In the genomic region with DNA sequence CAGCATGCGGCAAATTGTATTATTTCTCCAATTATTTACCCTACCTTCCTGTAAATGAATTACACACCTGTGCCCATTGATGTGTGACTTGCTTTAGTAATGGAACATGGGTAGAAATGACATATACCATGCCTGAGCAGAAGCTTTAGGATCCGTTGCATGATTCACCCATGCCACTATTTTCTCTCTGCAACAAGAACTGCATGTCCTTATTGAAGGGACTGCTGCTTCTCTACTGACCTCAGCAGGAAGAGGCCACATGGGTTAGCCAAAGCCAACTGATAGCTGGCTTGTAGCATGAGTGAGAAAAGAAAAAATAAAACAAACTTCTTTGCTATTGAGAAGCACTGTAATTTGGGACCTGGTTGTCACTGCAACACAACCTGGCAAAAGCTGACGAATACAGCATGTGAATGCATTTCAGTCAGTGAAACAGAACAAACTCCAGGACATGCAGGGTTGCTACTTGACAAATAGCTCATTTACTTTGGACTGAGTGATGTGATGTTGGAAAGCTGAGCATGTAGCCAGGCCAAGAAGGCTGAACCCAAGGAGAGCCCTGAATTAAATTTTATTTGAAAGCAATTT, we compare ENCODE assay signal across 28 cellular contexts.
"Had no signal": no experiment of that assay in that cellular context is flagged by ENCODE, and none has a peak within 500 bp of the region (broad histone marks: within the 10 kb centered on the region; RNA-seq: fewer than 3 reads in every experiment).

No MANE protein-coding gene starts in this region.

- H3K4me1 ChIP-seq: neural progenitor cell, parathyroid adenoma, psoas muscle, spleen, suprapubic skin, testis, tibial artery, transverse colon, upper lobe of right lung, uterus had no signal

- H3K4me3 ChIP-seq: neural progenitor cell, ovary, psoas muscle, skin epidermis, smooth muscle cell, spleen, suprapubic skin, testis, tibial artery, transverse colon, upper lobe of right lung, uterus had no signal

- H3K79me2 ChIP-seq: parathyroid adenoma had no signal

- ATAC-seq: natural killer cell; psoas muscle; right cardiac atrium; sciatic nerve; stimulated activated memory B cell treated with anti-CD40 and anti-IgM and Interleukin-4, amounts not matched to agents 10 μg/mL and 1 μg/mL and 100 μg/mL, for 72 hours; stimulated activated naive CD8-positive, alpha-beta T cell treated with anti-CD3 and anti-CD28 coated beads, Interleukin-15, amount 100 ng/mL, for 72 hours; stimulated activated naive CD8-positive, alpha-beta T cell treated with anti-CD3 and anti-CD28 coated beads, Interleukin-15, Interleukin-2, amounts not matched to agents 100 U/mL and 50 U/mL, for 24 hours; upper lobe of right lung had no signal

- H3K27me3 ChIP-seq: neural progenitor cell, ovary, suprapubic skin, testis, tibial artery, transverse colon, upper lobe of right lung, uterus had no signal

- H3K9ac ChIP-seq: neural progenitor cell, parathyroid adenoma had no signal

- H3K4me2 ChIP-seq: neural progenitor cell, smooth muscle cell had no signal

- H3K27ac ChIP-seq: neural progenitor cell, ovary, parathyroid adenoma, psoas muscle, skin epidermis, spleen, suprapubic skin, testis, tibial artery, transverse colon, upper lobe of right lung, uterus had no signal

- H3K9me3 ChIP-seq: ovary, psoas muscle, suprapubic skin, testis, tibial artery, upper lobe of right lung, uterus had no signal

- H3K36me3 ChIP-seq: neural progenitor cell, ovary, spleen, suprapubic skin, tibial artery, upper lobe of right lung, uterus had no signal

- DNase-seq: natural killer cell; occipital lobe; ovary; posterior cingulate gyrus; psoas muscle; right cardiac atrium; spleen; stimulated activated CD4-positive, alpha-beta T cell treated with anti-CD3 and anti-CD28 coated beads, Interleukin-12 subunit alpha, Interleukin-12 subunit beta, amount 100 ng/mL, for 4 hours; stimulated activated CD4-positive, alpha-beta T cell treated with anti-CD3 and anti-CD28 coated beads, Interleukin-1b, Interleukin-23, amount 100 ng/mL, for 48 hours; stimulated activated CD4-positive, alpha-beta T cell treated with anti-CD3 and anti-CD28 coated beads, Interleukin-4, amount 100 ng/mL, for 1 hour; stimulated activated CD4-positive, alpha-beta T cell treated with anti-CD3 and anti-CD28 coated beads, Interleukin-4, amount 100 ng/mL, for 4 hours; stimulated activated CD8-positive, alpha-beta memory T cell treated with anti-CD3 and anti-CD28 coated beads, Interleukin-4, amount 100 ng/mL, for 48 hours; stimulated activated naive CD4-positive, alpha-beta T cell; stimulated activated naive CD8-positive, alpha-beta T cell treated with anti-CD3 and anti-CD28 coated beads, Interleukin-15, amount 100 ng/mL, for 72 hours; stimulated activated naive CD8-positive, alpha-beta T cell treated with anti-CD3 and anti-CD28 coated beads, Interleukin-15, Interleukin-2, amounts not matched to agents 100 U/mL and 50 U/mL, for 24 hours; substantia nigra; testis; tibial artery; transverse colon; upper lobe of right lung; uterus had no signal

- H2AFZ ChIP-seq: neural progenitor cell, parathyroid adenoma had no signal
